22 cellular contexts compared by ENCODE assay signal in genomic region chr11:58004664-58005063, GRCh38. TPM values are rescaled to one million over a fixed set of nuclear protein-coding genes. Genes with fewer than 3 reads are reported as not detected.
DNase-seq lines count a peak whose midpoint lies in the region; ATAC-seq and TF ChIP-seq lines count a peak whose summit lies in the region.
"Had no signal": no experiment of that assay in that cellular context is flagged by ENCODE, and none has a peak within 500 bp of the region (broad histone marks: within the 10 kb centered on the region; RNA-seq: fewer than 3 reads in every experiment).

No MANE protein-coding gene starts in this region.

- no peak overlapping the region; the same call in 1 of the 2 replicates for H3K4ac ChIP-seq in IMR-90 (ENCODE audit: low read depth, low read length)

- no peak overlapping the region for H2AK9ac ChIP-seq in IMR-90 (replicated peaks; ENCODE audit: low read depth, low read length, poor library complexity)

- no peak overlapping the region for H2BK15ac ChIP-seq in IMR-90 (ENCODE audit: low read depth, low read length)

- no peak overlapping the region for H2BK5ac ChIP-seq in IMR-90 (ENCODE audit: low read depth, low read length, poor library complexity, severe bottlenecking)

- in situ Hi-C loops in IMR-90 (cut with MboI; ENCODE audit: low sequenced_read_pairs) = no loop called here

- no CpG with 5 or more reads among the region's 6 CpGs for WGBS in IMR-90 (ENCODE audit: extremely low coverage in 2 of 2, insufficient read length in 1 of 2), 2 experiments

- no peak overlapping the region; the same call in 1 of the 2 replicates for H2BK20ac ChIP-seq in IMR-90 (ENCODE audit: low read depth, low read length)

- peak overlapping the region; percentile 95; the same call in 1 of the 2 replicates for H3K18ac ChIP-seq in IMR-90 (ENCODE audit: low read depth, low read length)

- no peak for TF ChIP-seq POLR2A in IMR-90 (IDR thresholded peaks at IDR 0.05; ENCODE audit: low read depth, low read length)

- no peaks in the 10 kb centered on the region for H3K36me3 ChIP-seq in IMR-90 (ENCODE audit: control insufficient read depth, insufficient read depth, low read length)
- H3K36me3 ChIP-seq in H7 (replicated peaks; ENCODE audit: control insufficient read depth, insufficient read depth, low read length) = no peaks in the 10 kb centered on the region
- H3K36me3 ChIP-seq: adrenal gland, cardiac muscle cell had no signal

- TF ChIP-seq CTCF in IMR-90 (conservative IDR thresholded peaks at IDR 0.05; ENCODE audit: low read depth, low read length) (no peak), WTC11 (IDR thresholded peaks at IDR 0.05) (no peak)

- H3K4me1 ChIP-seq in IMR-90 (ENCODE audit: control insufficient read depth, insufficient read depth, low read length) = peaks cover 2% of the 10 kb centered on the region; the same call in 1 of the 2 replicates
- H3K4me1 ChIP-seq: adrenal gland had no signal

- H3K79me1 ChIP-seq in IMR-90 (ENCODE audit: low read depth in 1 of 2, low read length in 2 of 2) = no peaks in the 10 kb centered on the region

- H3K9ac ChIP-seq in IMR-90 (ENCODE audit: low read depth, low read length) = no peak overlapping the region

- POLR2A ChIA-PET in IMR-90 (lab: Charles Lee; ENCODE audit: unreplicated experiment) = no interaction called here
- POLR2A ChIA-PET in WTC11 (lab: Charles Lee) = no interaction called here
- POLR2A ChIA-PET in HEK293T (lab: Yijun Ruan, JAX) = no interaction called here

- peak overlapping the region; percentile 52; the same call in 1 of the 2 replicates for H3K14ac ChIP-seq in IMR-90 (replicated peaks; ENCODE audit: low read depth, low read length)

- H4K20me1 ChIP-seq in IMR-90 (ENCODE audit: insufficient read depth, low read length) = no peaks in the 10 kb centered on the region

- CTCF ChIA-PET in IMR-90 (lab: Yijun Ruan, JAX) = interaction anchor here (0.7 kb wide), 1 partner anchor 24 kb away, joined by 3 read pairs; no protein-coding TSS in a partner anchor
- CTCF ChIA-PET in WTC11 (lab: Charles Lee) = no interaction called here
- CTCF ChIA-PET in HEK293T (lab: Yijun Ruan, JAX) = no interaction called here

- BruUV-seq in IMR-90 (replicated peaks; lab: Mats Ljungman, UMichigan) = no TSS peak

- H3K36me3 Mint-ChIP-seq in WTC11 = peaks cover 7% of the 10 kb centered on the region
- H3K36me3 Mint-ChIP-seq in T-helper 2 cell treated with Interferon-gamma antibody and Interleukin-4, amounts not matched to agents 5 μg/mL and 100 μg/mL, for 36 hours (ENCODE audit: low read depth) = no peaks in the 10 kb centered on the region
- H3K36me3 Mint-ChIP-seq: CD4-positive, CD25-positive, alpha-beta regulatory T cell; immature natural killer cell had no signal

- no peaks in the 10 kb centered on the region for H3K9me3 ChIP-seq in IMR-90 (ENCODE audit: control insufficient read depth, insufficient read depth, low read length)
- H3K9me3 ChIP-seq: adrenal gland had no signal

- peaks cover 16% of the 10 kb centered on the region for H3K9me3 Mint-ChIP-seq in WTC11
- H3K9me3 Mint-ChIP-seq in T-helper 2 cell treated with Interferon-gamma antibody and Interleukin-4, amounts not matched to agents 5 μg/mL and 100 μg/mL, for 36 hours = no peaks in the 10 kb centered on the region

- H3K9me1 ChIP-seq in IMR-90 (ENCODE audit: insufficient read depth, low read length) = peaks cover 4% of the 10 kb centered on the region; the same call in 1 of the 2 replicates

- no peak overlapping the region for H3K23ac ChIP-seq in IMR-90 (ENCODE audit: low read depth, low read length)

- intact Hi-C loops in IMR-90 (cut with micrococcal nuclease) (no loop called here), left ventricle myocardium superior (cut with micrococcal nuclease) (loop anchor here (5.0 kb wide), 1 partner anchor 172 kb away; no protein-coding TSS in a partner anchor)

- H3K27ac Mint-ChIP-seq in WTC11 = no peak overlapping the region
- no peak overlapping the region for H3K27ac Mint-ChIP-seq in T-helper 2 cell treated with Interferon-gamma antibody and Interleukin-4, amounts not matched to agents 5 μg/mL and 100 μg/mL, for 36 hours
- H3K27ac Mint-ChIP-seq: CD4-positive, CD25-positive, alpha-beta regulatory T cell; immature natural killer cell; naive thymus-derived CD8-positive, alpha-beta T cell had no signal

- H3K56ac ChIP-seq in IMR-90 (ENCODE audit: extremely low read depth, insufficient read depth, low read length) = no peak overlapping the region

- H4K91ac ChIP-seq in IMR-90 (ENCODE audit: insufficient read depth, low read depth, low read length) = no peak overlapping the region; the same call in 1 of the 2 replicates

- H3K4me3 Mint-ChIP-seq in WTC11 = no peak overlapping the region
- H3K4me3 Mint-ChIP-seq in T-helper 2 cell treated with Interferon-gamma antibody and Interleukin-4, amounts not matched to agents 5 μg/mL and 100 μg/mL, for 36 hours = no peak overlapping the region
- H3K4me3 Mint-ChIP-seq: CD4-positive, CD25-positive, alpha-beta regulatory T cell; immature natural killer cell; naive thymus-derived CD8-positive, alpha-beta T cell had no signal

- H2BK120ac ChIP-seq in IMR-90 (ENCODE audit: low read depth, low read length) = no peak overlapping the region

- H3K4me2 ChIP-seq in IMR-90 (ENCODE audit: low read depth, low read length) = no peak overlapping the region

- H4K8ac ChIP-seq in IMR-90 (ENCODE audit: low read depth in 2 of 2, low read length in 2 of 2) = no peak overlapping the region; a peak in 1 of 4 replicates

- ATAC-seq in IMR-90 (ENCODE audit: low read depth) = no peak
- peak; percentile 22; the same call in 1 of the 2 replicates for ATAC-seq in WTC11
- ATAC-seq in left ventricle myocardium superior = peak; percentile 61

- H2AFZ ChIP-seq in IMR-90 (replicated peaks; ENCODE audit: low read length, poor library complexity) = no peak overlapping the region

- H3K27ac ChIP-seq in IMR-90 (ENCODE audit: insufficient read depth, low read length) = no peak overlapping the region
- H3K27ac ChIP-seq: adrenal gland, cardiac muscle cell had no signal

- dilution Hi-C loops in IMR-90 (cut with HindIII; ENCODE audit: low sequenced_read_pairs, unreplicated experiment) = no loop called here

- peak overlapping the region; percentile 54; the same call in 1 of the 2 replicates for H4K5ac ChIP-seq in IMR-90 (ENCODE audit: low read depth, low read length)

- TF ChIP-seq RAD21 in IMR-90 (IDR thresholded peaks at IDR 0.05; ENCODE audit: low read length) = no peak

- DNase-seq in IMR-90 (no peak), WTC11 (ENCODE audit: low spot score) (no peak), left ventricle myocardium superior (no peak), pulmonary artery endothelial cell (ENCODE audit: low read depth, low spot score) (peak; percentile 98), H7 (no peak), HEK293T (ENCODE audit: extremely low spot score) (no peak)
- no peak for DNase-seq in T-helper 2 cell treated with Interferon-gamma antibody and Interleukin-4, amounts not matched to agents 5 μg/mL and 100 μg/mL, for 36 hours (ENCODE audit: low spot score)
- DNase-seq: activated CD4-positive, alpha-beta T cell treated with anti-CD3 and anti-CD28 coated beads, Interleukin-2, amount 50 U/mL, for 1 hour; activated CD8-positive, alpha-beta memory T cell treated with anti-CD3 and anti-CD28 coated beads, Interleukin-2, amount 50 U/mL, for 48 hours; activated gamma-delta T cell; adrenal gland; CD4-positive, CD25-positive, alpha-beta regulatory T cell; GDM1; glutamatergic neuron; immature natural killer cell; NCI-H2081 treated with DMSO at 0.1 percent for 48 hours; NCI-H510A; small intestine; stimulated activated CD4-positive, alpha-beta T cell treated with anti-CD3 and anti-CD28 coated beads, Interleukin-4, amount 100 ng/mL, for 4 hours had no signal

- H3K27me3 ChIP-seq in IMR-90 (ENCODE audit: control insufficient read depth, insufficient read depth, low read length) (no peaks in the 10 kb centered on the region), H7 (ENCODE audit: control insufficient read depth, insufficient read depth, low read length) (no peaks in the 10 kb centered on the region)
- H3K27me3 ChIP-seq: adrenal gland, cardiac muscle cell had no signal

- no peaks in the 10 kb centered on the region; the same call in 1 of the 2 replicates for H3K27me3 Mint-ChIP-seq in WTC11 (ENCODE audit: low read depth)
- peaks cover 2% of the 10 kb centered on the region for H3K27me3 Mint-ChIP-seq in T-helper 2 cell treated with Interferon-gamma antibody and Interleukin-4, amounts not matched to agents 5 μg/mL and 100 μg/mL, for 36 hours (ENCODE audit: low read depth)

- peaks cover 10% of the 10 kb centered on the region for H3K4me1 Mint-ChIP-seq in WTC11
- H3K4me1 Mint-ChIP-seq in T-helper 2 cell treated with Interferon-gamma antibody and Interleukin-4, amounts not matched to agents 5 μg/mL and 100 μg/mL, for 36 hours (ENCODE audit: low read depth) = peaks cover 4% of the 10 kb centered on the region
- H3K4me1 Mint-ChIP-seq: immature natural killer cell had no signal

- H3K4me3 ChIP-seq in IMR-90 (ENCODE audit: insufficient read depth, low read depth, low read length) (no peak overlapping the region), H7 (ENCODE audit: insufficient read depth, low read depth, low read length) (no peak overlapping the region)
- H3K4me3 ChIP-seq: adrenal gland, cardiac muscle cell had no signal

- no peak overlapping the region for H2AK5ac ChIP-seq in IMR-90 (ENCODE audit: low read depth, low read length)

TF ChIP-seq in IMR-90, 13 proteins besides CTCF, POLR2A, EP300 and RAD21 (continues in another document):
- TF ChIP-seq RFX5 (IDR thresholded peaks at IDR 0.05; ENCODE audit: low read depth, low read length) = no peak
- TF ChIP-seq CHD1 (IDR thresholded peaks at IDR 0.05; ENCODE audit: low read depth, low read length) = no peak

TF ChIP-seq in HEK293T, 16 proteins besides CTCF, POLR2A, EP300 and RAD21 (continues in another document):
- TF ChIP-seq TARDBP (IDR thresholded peaks at IDR 0.05) (no peak), L3MBTL2 (conservative IDR thresholded peaks at IDR 0.05) (no peak), FOXA1 (IDR thresholded peaks at IDR 0.05) (no peak), SUZ12 (IDR thresholded peaks at IDR 0.05) (no peak), SP1 (IDR thresholded peaks at IDR 0.05) (no peak), CTBP1 (IDR thresholded peaks at IDR 0.05; ENCODE audit: borderline replicate concordance) (no peak)

RNA-seq across cellular contexts. Expression of gene OR9Q1, which starts 19.0 kb away (rescaled TPM):
- not detected in 2 replicates for total RNA-seq in IMR-90 (2012; rRNA removed)
- not detected in 2 replicates for polyA plus RNA-seq in IMR-90 (2012; rRNA removed)
- not detected in 2 replicates for polyA plus RNA-seq in IMR-90 (2012; cell fraction: cytosol; rRNA removed)
- polyA plus RNA-seq in IMR-90 (2012; cell fraction: nucleus; rRNA removed; ENCODE audit: low replicate concordance) = not detected in 2 replicates
- not detected in 3 replicates for total RNA-seq in WTC11 (2021)
- total RNA-seq in left ventricle myocardium superior = not detected
- total RNA-seq in pulmonary artery endothelial cell = not detected in 2 replicates
- not detected in 2 replicates for total RNA-seq in H7 (2014; rRNA removed; shearing (Covaris generic))
- total RNA-seq: adrenal gland; cardiac muscle cell; CD4-positive, CD25-positive, alpha-beta regulatory T cell; naive thymus-derived CD8-positive, alpha-beta T cell had no signal
- polyA plus RNA-seq: adrenal gland; cardiac muscle cell; CD4-positive, CD25-positive, alpha-beta regulatory T cell; esophagus; immature natural killer cell; naive thymus-derived CD8-positive, alpha-beta T cell; small intestine had no signal

RNA-seq across cellular contexts. Expression of gene OR6Q1, which starts 26.1 kb away (rescaled TPM):
- not detected in 2 replicates for total RNA-seq in IMR-90 (2012; rRNA removed)
- not detected in 2 replicates for polyA plus RNA-seq in IMR-90 (2012; rRNA removed)
- not detected in 2 replicates for polyA plus RNA-seq in IMR-90 (2012; cell fraction: cytosol; rRNA removed)
- not detected in 2 replicates for polyA plus RNA-seq in IMR-90 (2012; cell fraction: nucleus; rRNA removed; ENCODE audit: low replicate concordance)
- total RNA-seq in WTC11 (2021) = not detected in 3 replicates
- not detected for total RNA-seq in left ventricle myocardium superior
- total RNA-seq in pulmonary artery endothelial cell = not detected in 2 replicates
- not detected in 2 replicates for total RNA-seq in H7 (2014; rRNA removed; shearing (Covaris generic))
- total RNA-seq: adrenal gland; cardiac muscle cell; CD4-positive, CD25-positive, alpha-beta regulatory T cell; naive thymus-derived CD8-positive, alpha-beta T cell had no signal
- polyA plus RNA-seq: adrenal gland; cardiac muscle cell; CD4-positive, CD25-positive, alpha-beta regulatory T cell; esophagus; immature natural killer cell; naive thymus-derived CD8-positive, alpha-beta T cell; small intestine had no signal
